In the genomic region with DNA sequence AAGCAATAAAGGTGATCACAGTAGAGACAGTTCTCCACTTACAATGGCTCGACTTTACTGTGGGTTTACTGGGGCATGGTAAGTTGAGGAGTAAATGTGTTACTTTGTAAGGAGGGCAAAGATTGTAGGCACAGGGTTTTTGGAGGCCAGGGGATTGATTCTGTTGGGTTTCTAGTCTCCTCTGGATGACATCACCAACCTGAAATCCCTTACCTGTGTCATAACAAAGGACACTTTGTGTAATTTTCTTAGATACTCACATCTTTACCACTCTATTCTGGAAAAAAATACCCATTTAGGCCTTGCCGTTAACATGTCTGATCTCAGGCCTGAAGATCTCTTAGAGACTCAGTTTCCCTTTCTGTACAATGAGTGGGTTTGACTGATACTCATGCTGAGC, we compare ENCODE assay signal across 14 cellular contexts.
DNase-seq lines count a peak whose midpoint lies in the region; ATAC-seq and TF ChIP-seq lines count a peak whose summit lies in the region.
"Had no signal": no experiment of that assay in that cellular context is flagged by ENCODE, and none has a peak within 500 bp of the region (broad histone marks: within the 10 kb centered on the region; RNA-seq: fewer than 3 reads in every experiment).

No MANE protein-coding gene starts in this region.

- DNase-seq in HFFc6 (no peak), endodermal cell (no peak), neural progenitor cell (ENCODE audit: low spot score) (no peak), NCI-H82 (lab: John Stamatoyannopoulos, UW) (no peak)
- DNase-seq in natural killer cell treated with Interleukin-12 subunit alpha and Interleukin-12 subunit beta and Interleukin-15 and Interleukin-18, amount 100 ng/mL, for 72 hours (ENCODE audit: low spot score) = no peak
- DNase-seq: BE2C, DND-41, GDM1 had no signal

- no peak for ATAC-seq in HG03439 (IDR thresholded peaks at IDR 0.05; ENCODE audit: unreplicated experiment)
- ATAC-seq in natural killer cell treated with Interleukin-12 subunit alpha and Interleukin-12 subunit beta and Interleukin-15 and Interleukin-18, amount 100 ng/mL, for 72 hours = no peak

- H4K20me1 ChIP-seq in BLaER1 (no peaks in the 10 kb centered on the region), neural progenitor cell (ENCODE audit: low read depth) (peaks cover 60% of the 10 kb centered on the region)

- H3K4me1 Mint-ChIP-seq in HFFc6 (ENCODE audit: low read depth) (peaks cover 48% of the 10 kb centered on the region), endodermal cell (peaks cover 33% of the 10 kb centered on the region), neural progenitor cell (peaks cover 90% of the 10 kb centered on the region)
- H3K4me1 Mint-ChIP-seq in natural killer cell treated with Interleukin-12 subunit alpha and Interleukin-12 subunit beta and Interleukin-15 and Interleukin-18, amount 100 ng/mL, for 72 hours (ENCODE audit: low read depth in 2 of 2) = no peaks in the 10 kb centered on the region
- H3K4me1 Mint-ChIP-seq: CD8-positive, alpha-beta memory T cell; IgD-negative memory B cell had no signal

- H3K27ac Mint-ChIP-seq in HFFc6 = peak overlapping the region; percentile 25; the same call in 1 of the 2 replicates
- H3K27ac Mint-ChIP-seq in endodermal cell = peak overlapping the region; percentile 22
- H3K27ac Mint-ChIP-seq in neural progenitor cell = peak overlapping the region; percentile 21
- H3K27ac Mint-ChIP-seq in natural killer cell treated with Interleukin-12 subunit alpha and Interleukin-12 subunit beta and Interleukin-15 and Interleukin-18, amount 100 ng/mL, for 72 hours = no peak overlapping the region
- H3K27ac Mint-ChIP-seq: CD8-positive, alpha-beta memory T cell; IgD-negative memory B cell had no signal

- peaks cover 64% of the 10 kb centered on the region for H3K4me1 ChIP-seq in BLaER1
- H3K4me1 ChIP-seq in endodermal cell (ENCODE audit: control insufficient read depth, insufficient read depth, low read length) = peaks cover 17% of the 10 kb centered on the region
- H3K4me1 ChIP-seq in neural progenitor cell = peaks cover 71% of the 10 kb centered on the region

- 91 to 100% methylated on average over 2 of the region's 2 CpGs for WGBS in endodermal cell (ENCODE audit: insufficient coverage in 1 of 2, insufficient read length in 1 of 2), 2 experiments

- no peak overlapping the region for H2AFZ ChIP-seq in neural progenitor cell (replicated peaks)

- H3K27me3 ChIP-seq in BLaER1 (no peaks in the 10 kb centered on the region), endodermal cell (ENCODE audit: control insufficient read depth, insufficient read depth, low read length, poor library complexity, severe bottlenecking) (no peaks in the 10 kb centered on the region), neural progenitor cell (no peaks in the 10 kb centered on the region)
- H3K27me3 ChIP-seq: BE2C had no signal

- H3K79me2 ChIP-seq in neural progenitor cell (ENCODE audit: low read depth) = peaks cover 53% of the 10 kb centered on the region

- H3K27ac ChIP-seq in BLaER1 = no peak overlapping the region
- no peak overlapping the region for H3K27ac ChIP-seq in endodermal cell (ENCODE audit: low read depth, low read length)
- no peak overlapping the region for H3K27ac ChIP-seq in neural progenitor cell

- no peak overlapping the region for H3K4me3 Mint-ChIP-seq in HFFc6
- no peak overlapping the region for H3K4me3 Mint-ChIP-seq in endodermal cell
- H3K4me3 Mint-ChIP-seq in neural progenitor cell = peak overlapping the region; percentile 3
- H3K4me3 Mint-ChIP-seq in natural killer cell treated with Interleukin-12 subunit alpha and Interleukin-12 subunit beta and Interleukin-15 and Interleukin-18, amount 100 ng/mL, for 72 hours = no peak overlapping the region
- H3K4me3 Mint-ChIP-seq: CD8-positive, alpha-beta memory T cell; IgD-negative memory B cell had no signal

- H3K9ac ChIP-seq in BLaER1 (no peak overlapping the region), endodermal cell (ENCODE audit: extremely low read depth, low read length, poor library complexity, severe bottlenecking) (no peak overlapping the region), neural progenitor cell (no peak overlapping the region)

- H3K27me3 Mint-ChIP-seq in HFFc6 (ENCODE audit: insufficient read depth) (peaks cover 3% of the 10 kb centered on the region; the same call in 1 of the 2 replicates), endodermal cell (ENCODE audit: insufficient read depth) (no peaks in the 10 kb centered on the region), neural progenitor cell (ENCODE audit: insufficient read depth, low read depth) (peaks cover 12% of the 10 kb centered on the region)
- H3K27me3 Mint-ChIP-seq in natural killer cell treated with Interleukin-12 subunit alpha and Interleukin-12 subunit beta and Interleukin-15 and Interleukin-18, amount 100 ng/mL, for 72 hours = peaks cover 0 to 24% of the 10 kb centered on the region in 2 donors

- H3F3A ChIP-seq in neural progenitor cell (ENCODE audit: low read depth) = peaks cover 65% of the 10 kb centered on the region

- TF ChIP-seq CTCF in HFFc6 (IDR thresholded peaks at IDR 0.05) = no peak
- no peak for TF ChIP-seq CTCF in endodermal cell (conservative IDR thresholded peaks at IDR 0.05)
- no peak for TF ChIP-seq CTCF in neural progenitor cell (IDR thresholded peaks at IDR 0.05)

- H3K4me2 ChIP-seq in BLaER1 (peak overlapping the region; percentile 85), neural progenitor cell (no peak overlapping the region)

- H3K36me3 Mint-ChIP-seq in HFFc6 (ENCODE audit: low read depth) = peaks cover 17% of the 10 kb centered on the region; the same call in 1 of the 2 replicates
- peaks cover 2% of the 10 kb centered on the region for H3K36me3 Mint-ChIP-seq in endodermal cell (ENCODE audit: low read depth)
- H3K36me3 Mint-ChIP-seq in neural progenitor cell = peaks cover 6% of the 10 kb centered on the region
- H3K36me3 Mint-ChIP-seq in natural killer cell treated with Interleukin-12 subunit alpha and Interleukin-12 subunit beta and Interleukin-15 and Interleukin-18, amount 100 ng/mL, for 72 hours = no peaks in the 10 kb centered on the region
- H3K36me3 Mint-ChIP-seq: CD8-positive, alpha-beta memory T cell; IgD-negative memory B cell had no signal

- no peaks in the 10 kb centered on the region for H3K9me3 ChIP-seq in BLaER1
- H3K9me3 ChIP-seq in endodermal cell (ENCODE audit: control insufficient read depth, low read length) = no peaks in the 10 kb centered on the region
- H3K9me3 ChIP-seq in neural progenitor cell (ENCODE audit: low read depth) = no peaks in the 10 kb centered on the region
- H3K9me3 ChIP-seq: BE2C, Caco-2, HAP-1 had no signal

- H3K4me3 ChIP-seq in BLaER1 (no peak overlapping the region), endodermal cell (ENCODE audit: low read length) (no peak overlapping the region), neural progenitor cell (no peak overlapping the region)
- H3K4me3 ChIP-seq: HAP-1 had no signal

- H3K9me3 Mint-ChIP-seq in HFFc6 = no peaks in the 10 kb centered on the region
- H3K9me3 Mint-ChIP-seq in endodermal cell = no peaks in the 10 kb centered on the region
- H3K9me3 Mint-ChIP-seq in neural progenitor cell = no peaks in the 10 kb centered on the region
- H3K9me3 Mint-ChIP-seq in natural killer cell treated with Interleukin-12 subunit alpha and Interleukin-12 subunit beta and Interleukin-15 and Interleukin-18, amount 100 ng/mL, for 72 hours = no peaks in the 10 kb centered on the region
- H3K9me3 Mint-ChIP-seq: CD8-positive, alpha-beta memory T cell; IgD-negative memory B cell had no signal

- H3K36me3 ChIP-seq in BLaER1 (no peaks in the 10 kb centered on the region), endodermal cell (ENCODE audit: control insufficient read depth, insufficient read depth, low read length) (no peaks in the 10 kb centered on the region), neural progenitor cell (no peaks in the 10 kb centered on the region)
- H3K36me3 ChIP-seq: BE2C, HAP-1 had no signal

Comparison
In these comparisons a context has a peak if more than half of its experiments do, and no peak if none do; other contexts are left out.
1. H3K27ac Mint-ChIP-seq: peak in HFFc6 (single experiment), endodermal cell (single experiment) and neural progenitor cell (single experiment); none in natural killer cell treated with Interleukin-12 subunit alpha and Interleukin-12 subunit beta and Interleukin-15 and Interleukin-18, amount 100 ng/mL, for 72 hours (0 of 2).